8 cellular contexts compared by ENCODE assay signal in the genomic region with DNA sequence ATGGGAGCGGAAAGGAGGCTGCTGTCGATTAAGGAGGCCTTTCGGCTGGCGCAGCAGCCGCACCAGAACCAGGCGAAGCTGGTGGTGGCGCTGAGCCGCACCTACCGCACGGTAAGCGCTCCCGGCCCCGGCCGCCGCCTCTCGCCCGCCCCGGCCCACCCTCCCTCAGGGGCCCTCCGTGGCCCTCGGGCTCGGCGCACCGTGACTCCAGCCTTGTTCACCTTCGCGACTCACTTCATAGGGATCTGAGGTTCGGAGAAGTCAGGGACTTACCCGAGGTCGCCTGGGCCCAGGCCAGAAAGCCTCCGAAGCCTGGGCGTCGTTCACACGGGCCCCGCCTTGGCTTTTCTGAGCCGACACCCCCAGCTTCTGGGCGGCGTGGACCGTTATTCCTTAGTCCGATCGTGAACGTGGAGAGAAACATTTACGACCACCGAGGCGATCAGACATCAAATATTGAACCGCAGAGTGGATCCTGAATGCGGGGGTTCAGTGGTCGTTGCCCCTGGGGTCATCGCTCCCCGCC.
DNase-seq lines count a peak whose midpoint lies in the region; ATAC-seq lines count a peak whose summit lies in the region.

No MANE protein-coding gene starts in this region.

- H3K9ac ChIP-seq in BLaER1 (peak overlapping the region; percentile 98), rectal smooth muscle tissue (ENCODE audit: low read length) (no peak overlapping the region)

- ATAC-seq in GM19043 (IDR thresholded peaks at IDR 0.05; ENCODE audit: low read depth, unreplicated experiment) (peak; percentile 18), HG03139 (IDR thresholded peaks at IDR 0.05; ENCODE audit: unreplicated experiment) (peak; percentile 26)

- H4K20me1 ChIP-seq in BLaER1 = peaks cover 57% of the 10 kb centered on the region

- no peaks in the 10 kb centered on the region for H3K9me3 ChIP-seq in BLaER1

- H3K4me3 ChIP-seq in BLaER1 = peak overlapping the region; percentile 90
- peak overlapping the region; percentile 91 for H3K4me3 ChIP-seq in rectal smooth muscle tissue (ENCODE audit: low read length)

- DNase-seq in T-helper 9 cell (peak; percentile 4), foreskin melanocyte (peak; percentile 36), HK-2 (ENCODE audit: unreplicated experiment) (no peak)
- DNase-seq in activated CD8-positive, alpha-beta memory T cell treated with anti-CD3 and anti-CD28 coated beads for 24 hours = no peak

- H3K36me3 ChIP-seq in BLaER1 (peaks cover 30% of the 10 kb centered on the region), rectal smooth muscle tissue (ENCODE audit: control insufficient read depth, insufficient read depth, low read length) (no peaks in the 10 kb centered on the region)

- H3K27me3 ChIP-seq in BLaER1 = no peaks in the 10 kb centered on the region
- no peaks in the 10 kb centered on the region for H3K27me3 ChIP-seq in rectal smooth muscle tissue (ENCODE audit: control insufficient read depth, insufficient read depth, low read length)

- H3K4me1 ChIP-seq in BLaER1 = peaks cover 42% of the 10 kb centered on the region
- H3K4me1 ChIP-seq in rectal smooth muscle tissue (ENCODE audit: control insufficient read depth, insufficient read depth, low read length) = peaks cover 21% of the 10 kb centered on the region

- peak overlapping the region; percentile 79 for H3K4me2 ChIP-seq in BLaER1

- H3K27ac ChIP-seq in BLaER1 = peak overlapping the region; percentile 98
- H3K27ac ChIP-seq in rectal smooth muscle tissue (ENCODE audit: low read depth, low read length) = no peak overlapping the region

Comparison
In these comparisons a context has a peak if more than half of its experiments do, and no peak if none do; other contexts are left out.
1. DNase-seq: peak in T-helper 9 cell (single experiment) and foreskin melanocyte (single experiment); none in HK-2 (single experiment) and activated CD8-positive, alpha-beta memory T cell treated with anti-CD3 and anti-CD28 coated beads for 24 hours (single experiment).